In genomic region chr12:124737040-124737419, GRCh38 we compare ENCODE assay signal across 14 cellular contexts.
DNase-seq lines count a peak whose midpoint lies in the region; ATAC-seq and TF ChIP-seq lines count a peak whose summit lies in the region.
"Had no signal": no experiment of that assay in that cellular context is flagged by ENCODE, and none has a peak within 500 bp of the region (broad histone marks: within the 10 kb centered on the region; RNA-seq: fewer than 3 reads in every experiment).

No MANE protein-coding gene starts in this region.

- no TSS peak for BruUV-seq in Panc1 (replicated peaks; lab: Mats Ljungman, UMichigan)

- peak overlapping the region; percentile 100 for H3K27ac ChIP-seq in Panc1 (ENCODE audit: low read length)
- H3K27ac ChIP-seq: brain microvascular endothelial cell had no signal

- H3K27ac Mint-ChIP-seq in nephron (peak overlapping the region; percentile 49 to 76 (median 69)), glutamatergic neuron (ENCODE audit: unreplicated experiment) (no peak overlapping the region)
- H3K27ac Mint-ChIP-seq: activated CD4-positive, alpha-beta T cell treated with anti-CD3 and anti-CD28 coated beads for 36 hours had no signal

- intact Hi-C loops in Panc1 (cut with micrococcal nuclease; ENCODE audit: unreplicated experiment): no loop called here

- CTCF ChIA-PET in Panc1 (lab: Charles Lee): no interaction called here

- no peak overlapping the region for H3K4me3 Mint-ChIP-seq in nephron
- no peak overlapping the region for H3K4me3 Mint-ChIP-seq in glutamatergic neuron (ENCODE audit: unreplicated experiment)
- H3K4me3 Mint-ChIP-seq: activated CD4-positive, alpha-beta T cell treated with anti-CD3 and anti-CD28 coated beads for 36 hours had no signal

- DNase-seq in Daoy (ENCODE audit: low read depth) (peak; percentile 71), Panc1 (ENCODE audit: low read depth, low spot score) (no peak), choroid plexus epithelial cell (ENCODE audit: low read depth) (peak; percentile 43), OCI-M2 (lab: John Stamatoyannopoulos, UW; ENCODE audit: unreplicated experiment) (no peak), glutamatergic neuron (no peak)
- no peak for DNase-seq in stimulated activated CD4-positive, alpha-beta T cell treated with anti-CD3 and anti-CD28 coated beads, Interleukin-4, amount 100 ng/mL, for 24 hours
- DNase-seq: brain microvascular endothelial cell; EL; left cardiac atrium; NCI-H1105 treated with DMSO at 0.1 percent for 48 hours; stimulated activated CD4-positive, alpha-beta T cell treated with anti-CD3 and anti-CD28 coated beads, Interleukin-4, amount 100 ng/mL, for 1 hour had no signal

- H3K9me3 Mint-ChIP-seq in nephron (peaks cover 4% of the 10 kb centered on the region), glutamatergic neuron (ENCODE audit: unreplicated experiment) (peaks cover 3% of the 10 kb centered on the region)

- H3K27me3 ChIP-seq in Panc1 (ENCODE audit: control insufficient read depth, insufficient read depth, low read length): no peaks in the 10 kb centered on the region
- H3K27me3 ChIP-seq: brain microvascular endothelial cell had no signal

- H3K4me1 Mint-ChIP-seq in nephron (peaks cover 58% of the 10 kb centered on the region), glutamatergic neuron (ENCODE audit: low read depth, unreplicated experiment) (peaks cover 16% of the 10 kb centered on the region)

- POLR2A ChIA-PET in Panc1 (lab: Charles Lee): interaction anchor here (0.5 to 1.2 kb wide), 2 partner anchors 10 to 57 kb away, joined by 3 to 7 read pairs; no protein-coding TSS in a partner anchor

- H3K27me3 Mint-ChIP-seq in nephron (ENCODE audit: low read depth) (peaks cover 27% of the 10 kb centered on the region), glutamatergic neuron (ENCODE audit: unreplicated experiment) (peaks cover 2% of the 10 kb centered on the region)

- ATAC-seq in Panc1: no peak
- ATAC-seq in GM21619 (IDR thresholded peaks at IDR 0.05; ENCODE audit: unreplicated experiment): no peak

- peaks cover 3% of the 10 kb centered on the region; the same call in 1 of the 2 replicates for H3K9me3 ChIP-seq in Panc1 (ENCODE audit: control insufficient read depth, insufficient read depth, low read depth, low read length)

- H3K36me3 Mint-ChIP-seq in nephron (ENCODE audit: low read depth) (no peaks in the 10 kb centered on the region), glutamatergic neuron (ENCODE audit: unreplicated experiment) (no peaks in the 10 kb centered on the region)

- H3K4me3 ChIP-seq in Panc1 (ENCODE audit: low read depth in 2 of 2, low read length in 2 of 2): no peak overlapping the region
- H3K4me3 ChIP-seq in choroid plexus epithelial cell (ENCODE audit: low read depth, low read length): no peak overlapping the region

- in situ Hi-C loops in Panc1 (cut with HindIII; ENCODE audit: low pct_unique_long_range_greater_than_20kb, low sequenced_read_pairs): no loop called here

- H3K36me3 ChIP-seq in Panc1 (ENCODE audit: control insufficient read depth, insufficient read depth, low read length): no peaks in the 10 kb centered on the region
- H3K36me3 ChIP-seq: brain microvascular endothelial cell had no signal

- TF ChIP-seq CTCF in Panc1 (IDR thresholded peaks at IDR 0.05) (no peak), choroid plexus epithelial cell (conservative IDR thresholded peaks at IDR 0.05; ENCODE audit: low read depth, low read length) (no peak), nephron (IDR thresholded peaks at IDR 0.05; ENCODE audit: unreplicated experiment in 3 of 3) (no peak), glutamatergic neuron (IDR thresholded peaks at IDR 0.05; ENCODE audit: partially characterized antibody, unreplicated experiment) (no peak)

- peaks cover 82% of the 10 kb centered on the region for H3K4me1 ChIP-seq in Panc1 (ENCODE audit: control insufficient read depth, insufficient read depth, low read length)

Comparison
In these comparisons a context has a peak if more than half of its experiments do, and no peak if none do; other contexts are left out.
1. DNase-seq: peak in Daoy (single experiment) and choroid plexus epithelial cell (single experiment); none in Panc1 (single experiment), stimulated activated CD4-positive, alpha-beta T cell treated with anti-CD3 and anti-CD28 coated beads, Interleukin-4, amount 100 ng/mL, for 24 hours (single experiment), OCI-M2 (single experiment) and glutamatergic neuron (single experiment).